Comparison of ENCODE assay signal across 12 cellular contexts in the genomic region with DNA sequence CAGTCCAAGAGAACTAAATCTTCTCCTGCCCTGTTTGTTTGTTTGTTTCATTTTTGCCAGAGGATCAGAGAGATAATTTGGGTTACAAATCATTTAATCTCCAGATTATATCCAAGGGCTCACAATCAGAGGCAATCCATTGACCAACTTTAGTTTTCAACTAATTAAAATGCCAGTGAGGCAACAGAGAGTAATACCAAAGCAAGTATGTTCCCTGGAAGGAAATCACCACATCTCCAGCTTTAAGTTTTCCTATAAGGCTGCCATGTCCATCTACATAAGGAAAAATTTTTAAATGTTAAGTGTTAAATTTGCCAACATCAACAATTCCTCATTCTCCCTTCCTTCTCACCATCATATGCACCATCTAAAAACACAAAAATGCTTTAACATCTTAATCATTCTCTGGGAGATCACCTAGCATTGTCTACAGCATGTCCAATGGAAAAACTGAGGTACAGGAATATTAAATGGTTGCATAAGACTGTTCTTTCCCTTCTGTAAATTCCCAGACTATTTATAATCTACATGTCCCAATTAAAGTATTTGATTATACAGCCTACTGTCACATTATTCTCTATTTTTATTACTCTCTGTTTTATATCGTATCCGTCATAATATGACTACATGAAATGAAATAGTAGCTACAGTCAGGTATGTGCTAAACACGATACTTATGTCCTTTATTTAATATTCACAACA. TPM values are rescaled to one million over a fixed set of nuclear protein-coding genes. Genes with fewer than 3 reads are reported as not detected.
A peak's percentile ranks its signal among the peaks of the same experiment; 100 is the strongest.
DNase-seq lines count a peak whose midpoint lies in the region; ATAC-seq, FAIRE-seq and TF ChIP-seq lines count a peak whose summit lies in the region.
"Had no signal": no experiment of that assay in that cellular context is flagged by ENCODE, and none has a peak within 500 bp of the region (broad histone marks: within the 10 kb centered on the region; RNA-seq: fewer than 3 reads in every experiment).

No MANE protein-coding gene starts in this region.

- H3K27me3 Mint-ChIP-seq in MCF 10A (ENCODE audit: insufficient read depth, unreplicated experiment) (no peaks in the 10 kb centered on the region), glutamatergic neuron (ENCODE audit: unreplicated experiment) (peaks cover 1% of the 10 kb centered on the region)

- no peak for TF ChIP-seq POLR2A in GM12892 (IDR thresholded peaks at IDR 0.05; ENCODE audit: low read depth, low read length)

- peak overlapping the region; percentile 72 for H3K27ac ChIP-seq in hepatocyte
- H3K27ac ChIP-seq in skin epidermis: peak overlapping the region in 12 of 21 experiments; percentile 4 to 62 (median 36)

- no peak for ATAC-seq in GM18520 (IDR thresholded peaks at IDR 0.05; ENCODE audit: unreplicated experiment)
- ATAC-seq: activated T-cell treated with anti-CD3 and anti-CD28 coated beads, Interleukin-2, amount 50 U/mL, for 4 hours had no signal

- H3K79me2 ChIP-seq in hepatocyte: peaks cover 59% of the 10 kb centered on the region

- no peaks in the 10 kb centered on the region for H3K9me2 ChIP-seq in hepatocyte (replicated peaks; ENCODE audit: insufficient read depth)

- H3K4me2 ChIP-seq in hepatocyte: peak overlapping the region; percentile 6

- no TSS peak for BruUV-seq in MCF 10A (replicated peaks; lab: Mats Ljungman, UMichigan)

- no peaks in the 10 kb centered on the region for H3K9me3 ChIP-seq in hepatocyte (ENCODE audit: low read depth)

- peak overlapping the region; percentile 85 for H3K27ac Mint-ChIP-seq in MCF 10A (ENCODE audit: low read depth, unreplicated experiment)
- no peak overlapping the region for H3K27ac Mint-ChIP-seq in glutamatergic neuron (ENCODE audit: unreplicated experiment)

- POLR2A ChIA-PET in MCF 10A (lab: Yijun Ruan, JAX): interaction anchor here (0.7 to 4.2 kb wide), 9 partner anchors 10 to 154 kb away, joined by 3 to 43 read pairs (median 4); a partner anchor contains a TSS

- peaks cover 30% of the 10 kb centered on the region for H3K4me1 Mint-ChIP-seq in MCF 10A (ENCODE audit: insufficient read depth, unreplicated experiment)
- H3K4me1 Mint-ChIP-seq in glutamatergic neuron (ENCODE audit: low read depth, unreplicated experiment): no peaks in the 10 kb centered on the region

- no peaks in the 10 kb centered on the region for H3K36me3 ChIP-seq in hepatocyte (replicated peaks; ENCODE audit: insufficient read depth, low read depth)

- no peaks in the 10 kb centered on the region for H3K27me3 ChIP-seq in hepatocyte

- CTCF ChIA-PET in MCF 10A (lab: Yijun Ruan, JAX): interaction anchor here (0.6 to 2.0 kb wide), 3 partner anchors 25 to 48 kb away, joined by 3 to 6 read pairs (median 3); no protein-coding TSS in a partner anchor

- H3K4me3 ChIP-seq in hepatocyte (no peak overlapping the region), skin epidermis (no peak overlapping the region)

- H3K9me3 Mint-ChIP-seq in MCF 10A (ENCODE audit: unreplicated experiment) (no peaks in the 10 kb centered on the region), glutamatergic neuron (ENCODE audit: unreplicated experiment) (no peaks in the 10 kb centered on the region)
- H3K9me3 Mint-ChIP-seq: activated T-cell treated with anti-CD3 and anti-CD28 coated beads, Interleukin-2, amount 50 U/mL, for 4 hours had no signal

- peaks cover 19% of the 10 kb centered on the region for H3K4me1 ChIP-seq in hepatocyte (ENCODE audit: insufficient read depth)

- 93% methylated on average over 3 of the region's 3 CpGs for WGBS in hepatocyte (ENCODE audit: low lambda C conversion rate, missing lambda C conversion rate)

- peak overlapping the region; percentile 9 for H3K4me3 Mint-ChIP-seq in MCF 10A (ENCODE audit: unreplicated experiment)
- H3K4me3 Mint-ChIP-seq in glutamatergic neuron (ENCODE audit: unreplicated experiment): no peak overlapping the region
- H3K4me3 Mint-ChIP-seq: activated T-cell treated with anti-CD3 and anti-CD28 coated beads, Interleukin-2, amount 50 U/mL, for 4 hours had no signal

- intact Hi-C loops in MCF 10A (cut with micrococcal nuclease): no loop called here

- H2AFZ ChIP-seq in hepatocyte: no peak overlapping the region

- H4K20me1 ChIP-seq in hepatocyte (ENCODE audit: insufficient read depth, poor library complexity, severe bottlenecking): no peaks in the 10 kb centered on the region

- peak; percentile 5 for FAIRE-seq in GM12892 (lab: Jason Lieb, UNC)

- DNase-seq in GM12892 (ENCODE audit: insufficient read length) (no peak), MCF 10A (ENCODE audit: unreplicated experiment) (peak; percentile 42), hepatocyte (ENCODE audit: low spot score) (no peak), T-helper 9 cell (no peak), glutamatergic neuron (no peak)
- no peak for DNase-seq in activated CD4-positive, alpha-beta T cell treated with anti-CD3 and anti-CD28 coated beads, Interleukin-2, amount 50 U/mL, for 4 hours
- DNase-seq: activated CD4-positive, CD25-positive, alpha-beta regulatory T cell treated with anti-CD3 and anti-CD28 coated beads, Interleukin-2, amount 50 U/mL, for 72 hours; activated T-cell treated with anti-CD3 and anti-CD28 coated beads, Interleukin-2, amount 50 U/mL, for 4 hours; DMS153; NCI-H2171 treated with DMSO at 0.1 percent for 48 hours had no signal

- H3K36me3 Mint-ChIP-seq in MCF 10A (ENCODE audit: insufficient read depth, unreplicated experiment) (no peaks in the 10 kb centered on the region), glutamatergic neuron (ENCODE audit: unreplicated experiment) (no peaks in the 10 kb centered on the region)

- no peak for TF ChIP-seq CTCF in MCF 10A (IDR thresholded peaks at IDR 0.05; ENCODE audit: unreplicated experiment)
- TF ChIP-seq CTCF in hepatocyte (IDR thresholded peaks at IDR 0.05; ENCODE audit: poor library complexity): no peak
- TF ChIP-seq CTCF in glutamatergic neuron (IDR thresholded peaks at IDR 0.05; ENCODE audit: partially characterized antibody, unreplicated experiment): no peak

RNA-seq across cellular contexts. Expression of a gene that starts 14.1 kb away (rescaled TPM):
- polyA plus RNA-seq in GM12892 (2012; ENCODE audit: missing spikeins): 4.6 TPM
- total RNA-seq in MCF 10A (2022): 19.6 and 21.4 TPM in 2 replicates
- 61.6 and 83.4 TPM in 2 replicates for total RNA-seq in hepatocyte
- 13.2 and 19.4 TPM in 2 replicates for polyA plus RNA-seq in hepatocyte
- 9.1 TPM for total RNA-seq in glutamatergic neuron (ENCODE audit: unreplicated experiment)
